In the genomic region with DNA sequence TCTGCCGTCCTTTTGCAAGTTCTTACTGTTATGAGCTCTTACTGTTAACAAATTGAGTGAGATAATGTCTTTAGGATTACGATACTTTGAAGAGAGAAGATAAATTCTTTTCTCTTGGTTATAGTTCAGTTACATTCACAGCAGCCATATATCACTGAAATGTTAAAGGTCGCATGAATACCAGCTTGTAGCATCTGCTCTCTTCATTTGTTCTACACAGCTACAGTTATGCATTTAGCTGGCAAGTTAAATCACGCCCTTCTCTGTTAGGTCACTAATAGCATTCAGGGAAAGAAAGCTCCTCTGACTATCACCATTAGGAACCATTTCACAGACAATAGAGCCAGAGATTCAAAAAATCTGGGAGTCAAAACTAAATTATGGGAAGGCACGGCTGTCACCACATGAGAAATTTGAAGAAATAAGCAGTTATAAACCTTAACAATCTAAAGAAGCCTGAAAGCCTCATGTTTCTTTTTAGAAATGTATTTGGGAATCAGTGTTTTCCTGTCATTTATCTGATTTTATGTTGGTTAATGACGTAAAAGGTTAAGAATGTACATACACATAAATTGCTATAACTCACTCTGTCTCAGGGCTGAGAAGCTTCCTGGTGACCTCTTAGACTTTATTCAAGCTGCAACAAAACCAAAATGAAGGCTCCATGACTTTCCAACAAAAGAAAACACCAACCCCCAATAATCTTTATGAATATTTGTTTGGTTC, we compare ENCODE assay signal across 12 cellular contexts.
A peak's percentile ranks its signal among the peaks of the same experiment; 100 is the strongest.
DNase-seq lines count a peak whose midpoint lies in the region; ATAC-seq and TF ChIP-seq lines count a peak whose summit lies in the region.
"Had no signal": no experiment of that assay in that cellular context is flagged by ENCODE, and none has a peak within 500 bp of the region (broad histone marks: within the 10 kb centered on the region; RNA-seq: fewer than 3 reads in every experiment).

No MANE protein-coding gene starts in this region.

- TF ChIP-seq CTCF in endodermal cell (conservative IDR thresholded peaks at IDR 0.05) = no peak
- no peak for TF ChIP-seq CTCF in ovary (IDR thresholded peaks at IDR 0.05)

- peak overlapping the region; percentile 9 for H3K4me2 ChIP-seq in skeletal muscle satellite cell (ENCODE audit: low read length)

- no peaks in the 10 kb centered on the region for H3K36me3 ChIP-seq in endodermal cell (ENCODE audit: control insufficient read depth, insufficient read depth, low read length)
- H3K36me3 ChIP-seq in skeletal muscle satellite cell (ENCODE audit: insufficient read depth, low read length) = no peaks in the 10 kb centered on the region
- H3K36me3 ChIP-seq in ovary = no peaks in the 10 kb centered on the region
- H3K36me3 ChIP-seq: left ventricle myocardium inferior, prostate gland had no signal

- intact Hi-C loops in ovary (cut with DNase I) = loop anchor here in 1 of 4 donors (10.0 kb wide), 1 partner anchor 564 kb away; no protein-coding TSS in a partner anchor

- no peaks in the 10 kb centered on the region for H3K27me3 ChIP-seq in endodermal cell (ENCODE audit: control insufficient read depth, insufficient read depth, low read length, poor library complexity, severe bottlenecking)
- no peaks in the 10 kb centered on the region for H3K27me3 ChIP-seq in skeletal muscle satellite cell (ENCODE audit: control insufficient read depth, insufficient read depth, low read length)
- H3K27me3 ChIP-seq in ovary = no peaks in the 10 kb centered on the region

- H3K4me3 ChIP-seq in endodermal cell (ENCODE audit: low read length) (no peak overlapping the region), skeletal muscle satellite cell (ENCODE audit: low read length) (no peak overlapping the region), ovary (no peak overlapping the region)
- H3K4me3 ChIP-seq: left ventricle myocardium inferior, prostate gland had no signal

- no peak overlapping the region for H3K9ac ChIP-seq in endodermal cell (ENCODE audit: extremely low read depth, low read length, poor library complexity, severe bottlenecking)
- H3K9ac ChIP-seq in skeletal muscle satellite cell (ENCODE audit: low read depth, low read length) = no peak overlapping the region

- H3K4me1 Mint-ChIP-seq in endodermal cell = no peaks in the 10 kb centered on the region

- H3K9me3 ChIP-seq in endodermal cell (ENCODE audit: control insufficient read depth, low read length) (no peaks in the 10 kb centered on the region), skeletal muscle satellite cell (replicated peaks; ENCODE audit: low read length) (no peaks in the 10 kb centered on the region), ovary (no peaks in the 10 kb centered on the region)
- H3K9me3 ChIP-seq: prostate gland had no signal

- no peaks in the 10 kb centered on the region for H3K9me3 Mint-ChIP-seq in endodermal cell

- H3K27ac Mint-ChIP-seq in endodermal cell = no peak overlapping the region

- H3K27ac ChIP-seq in endodermal cell (ENCODE audit: low read depth, low read length) (peak overlapping the region; percentile 1), ovary (no peak overlapping the region)
- H3K27ac ChIP-seq: 22Rv1, left ventricle myocardium inferior, prostate gland had no signal

- TF ChIP-seq POLR2A in ovary (IDR thresholded peaks at IDR 0.05) = no peak

- 61 to 89% methylated on average over 2 to 6 of the region's 6 CpGs for WGBS in endodermal cell (ENCODE audit: insufficient coverage in 1 of 2, insufficient read length in 1 of 2), 2 experiments
- WGBS in ovary, 3 donors = 30 to 40% (median 40%) methylated on average over 6 of the region's 6 CpGs

- no peak for TF ChIP-seq EP300 in ovary (IDR thresholded peaks at IDR 0.05)

- DNase-seq in DMS 273 (lab: John Stamatoyannopoulos, UW; ENCODE audit: unreplicated experiment) = peak; percentile 54
- DNase-seq in DMS 273 treated with DMSO at 0.1 percent for 48 hours (lab: John Stamatoyannopoulos, UW) = no peak
- DNase-seq in NCI-H69 (lab: John Stamatoyannopoulos, UW) = peak; percentile 99
- DNase-seq in endodermal cell = no peak
- no peak for DNase-seq in ovary
- no peak for DNase-seq in GOT3 (lab: John Stamatoyannopoulos, UW)
- DNase-seq: left ventricle myocardium inferior, naive B cell had no signal

- no peaks in the 10 kb centered on the region for H3K4me1 ChIP-seq in endodermal cell (ENCODE audit: control insufficient read depth, insufficient read depth, low read length)
- H3K4me1 ChIP-seq in skeletal muscle satellite cell (ENCODE audit: control insufficient read depth, insufficient read depth, low read length) = no peaks in the 10 kb centered on the region
- no peaks in the 10 kb centered on the region for H3K4me1 ChIP-seq in ovary (ENCODE audit: insufficient read depth)
- H3K4me1 ChIP-seq: left ventricle myocardium inferior, prostate gland had no signal

- H3K36me3 Mint-ChIP-seq in endodermal cell (ENCODE audit: low read depth) = no peaks in the 10 kb centered on the region
- H3K36me3 Mint-ChIP-seq: naive B cell had no signal

- no peaks in the 10 kb centered on the region for H3K27me3 Mint-ChIP-seq in endodermal cell (ENCODE audit: insufficient read depth)
- H3K27me3 Mint-ChIP-seq: naive B cell had no signal

- no peak for ATAC-seq in HG03521 (IDR thresholded peaks at IDR 0.05; ENCODE audit: unreplicated experiment)

- no peak overlapping the region for H3K4me3 Mint-ChIP-seq in endodermal cell
- H3K4me3 Mint-ChIP-seq: naive B cell had no signal

Comparison
In these comparisons a context has a peak if more than half of its experiments do, and no peak if none do; other contexts are left out.
1. DNase-seq: peak in DMS 273 (single experiment) and NCI-H69 (single experiment); none in DMS 273 treated with DMSO at 0.1 percent for 48 hours (single experiment), endodermal cell (single experiment), ovary (0 of 5) and GOT3 (single experiment).